In the genomic region with DNA sequence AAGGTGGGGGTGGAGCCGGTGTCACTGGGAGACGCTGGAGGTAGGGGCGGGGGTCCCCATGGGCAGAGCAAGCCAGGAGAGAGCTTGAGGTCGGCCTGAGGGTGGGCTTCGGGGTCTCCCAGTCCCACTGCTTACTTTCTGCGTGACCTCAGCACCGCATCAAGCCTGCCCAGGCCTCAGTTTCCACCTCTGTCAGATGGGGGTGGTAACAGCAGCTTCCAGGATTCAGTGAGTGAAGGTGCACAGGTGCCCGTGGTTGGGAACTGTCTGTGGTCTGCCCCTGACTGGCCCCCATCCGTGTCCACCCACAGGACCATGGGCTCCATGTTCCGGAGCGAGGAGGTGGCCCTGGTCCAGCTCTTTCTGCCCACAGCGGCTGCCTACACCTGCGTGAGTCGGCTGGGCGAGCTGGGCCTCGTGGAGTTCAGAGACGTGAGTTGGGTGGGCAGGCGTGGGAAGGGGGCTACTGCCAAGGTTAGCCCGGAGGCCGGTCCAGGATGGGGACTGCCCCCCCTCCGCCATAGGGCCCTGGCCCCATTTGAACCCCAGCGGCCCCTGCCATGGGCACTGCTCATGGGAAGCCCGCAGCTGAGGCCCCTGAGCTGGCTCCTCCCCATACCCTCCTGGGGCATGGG, we compare ENCODE assay signal across 8 cellular contexts. TPM values are rescaled to one million over a fixed set of nuclear protein-coding genes. Genes with fewer than 3 reads are reported as not detected.
A peak's percentile ranks its signal among the peaks of the same experiment; 100 is the strongest.
DNase-seq lines count a peak whose midpoint lies in the region; ATAC-seq and TF ChIP-seq lines count a peak whose summit lies in the region.

No MANE protein-coding gene starts in this region.

- no peak for TF ChIP-seq CTCF in GM12865 (IDR thresholded peaks at IDR 0.05; ENCODE audit: insufficient read depth, low read depth, low read length, missing control alignments)
- TF ChIP-seq CTCF in fibroblast of pulmonary artery (IDR thresholded peaks at IDR 0.05; ENCODE audit: low read length, missing control alignments) = no peak

- no peak for DNase-seq in GM12865 (ENCODE audit: low read depth)
- no peak for DNase-seq in SJSA1 (ENCODE audit: low read depth in 1 of 2, low spot score in 2 of 2)
- no peak for DNase-seq in fibroblast of pulmonary artery (ENCODE audit: low read depth)
- no peak for DNase-seq in RKO (ENCODE audit: low spot score)
- no peak for DNase-seq in SKM-1 (lab: John Stamatoyannopoulos, UW; ENCODE audit: unreplicated experiment)

- H3K4me1 ChIP-seq in SJSA1 (replicated peaks) = peaks cover 35% of the 10 kb centered on the region
- H3K4me1 ChIP-seq in skeletal muscle tissue (ENCODE audit: control insufficient read depth in 3 of 3, insufficient read depth in 3 of 3, low read length in 3 of 3) = peaks cover 33 to 46% (median 37%) of the 10 kb centered on the region in 3 donors

- ATAC-seq in GM18858 (IDR thresholded peaks at IDR 0.05; ENCODE audit: unreplicated experiment) (no peak), GM19328 (IDR thresholded peaks at IDR 0.05; ENCODE audit: unreplicated experiment) (no peak)

- peak overlapping the region in 2 of 3 donors; percentile 60 to 87 for H3K9ac ChIP-seq in skeletal muscle tissue (ENCODE audit: low read depth in 1 of 3, low read length in 3 of 3)

- peak overlapping the region; percentile 68 for H3K27ac ChIP-seq in SJSA1
- peak overlapping the region; percentile 79 for H3K27ac ChIP-seq in skeletal muscle tissue (ENCODE audit: low read depth, low read length)

- H3K4me3 ChIP-seq in GM12865 (ENCODE audit: low read depth, low read length) (peak overlapping the region; percentile 93), SJSA1 (peak overlapping the region; percentile 67), fibroblast of pulmonary artery (replicated peaks; ENCODE audit: low read depth, low read length) (peak overlapping the region; percentile 73), skeletal muscle tissue (ENCODE audit: low read length in 3 of 3) (peak overlapping the region in 2 of 3 donors; percentile 69 to 74)

- H3K36me3 ChIP-seq in SJSA1 = peaks cover 79% of the 10 kb centered on the region
- peaks cover 0 to 4% (median 3%) of the 10 kb centered on the region in 3 donors for H3K36me3 ChIP-seq in skeletal muscle tissue (ENCODE audit: control insufficient read depth in 3 of 3, insufficient read depth in 3 of 3, low read length in 3 of 3)

- H3K27me3 ChIP-seq in SJSA1 (replicated peaks) (no peaks in the 10 kb centered on the region), skeletal muscle tissue (ENCODE audit: control insufficient read depth in 3 of 3, insufficient read depth in 3 of 3, low read length in 3 of 3) (no peaks in the 10 kb centered on the region)

- H3K9me3 ChIP-seq in SJSA1 (replicated peaks) (no peaks in the 10 kb centered on the region), skeletal muscle tissue (ENCODE audit: control insufficient read depth in 3 of 3, low read length in 3 of 3) (no peaks in the 10 kb centered on the region)

RNA-seq across cellular contexts. Expression of a gene that starts 2.2 kb away (rescaled TPM):
- 124 and 155 TPM in 2 replicates for total RNA-seq in SJSA1 (2014; rRNA removed; shearing (Covaris generic))
- 18.3 TPM for total RNA-seq in skeletal muscle tissue

RNA-seq across cellular contexts. Expression of a gene that starts 10.6 kb away (rescaled TPM):
- 266 and 451 TPM in 2 replicates for total RNA-seq in SJSA1 (2014; rRNA removed; shearing (Covaris generic))
- 64.7 TPM for total RNA-seq in skeletal muscle tissue

RNA-seq across cellular contexts. Expression of a gene that starts 30.9 kb away (rescaled TPM):
- total RNA-seq in SJSA1 (2014; rRNA removed; shearing (Covaris generic)) = 52.3 and 59.8 TPM in 2 replicates
- total RNA-seq in skeletal muscle tissue = 2.6 TPM

RNA-seq across cellular contexts. Expression of a gene that starts 37.2 kb away (rescaled TPM):
- total RNA-seq in SJSA1 (2014; rRNA removed; shearing (Covaris generic)) = 53.8 and 73.5 TPM in 2 replicates
- 10.4 TPM for total RNA-seq in skeletal muscle tissue

Comparison
In these comparisons a context has a peak if more than half of its experiments do, and no peak if none do; other contexts are left out.
1. RNA of a gene that starts 30.9 kb away (total RNA-seq): 52.3 to 59.8 TPM in SJSA1; 2.6 TPM in skeletal muscle tissue (single experiment); every median in the first group is over 10 times any median in the second.
2. Peak in every context shown above with its lines, with median percentiles within 50 percentile points of each other: H3K4me3 ChIP-seq.